ENCODE assay signal across 10 cellular contexts in the genomic region with DNA sequence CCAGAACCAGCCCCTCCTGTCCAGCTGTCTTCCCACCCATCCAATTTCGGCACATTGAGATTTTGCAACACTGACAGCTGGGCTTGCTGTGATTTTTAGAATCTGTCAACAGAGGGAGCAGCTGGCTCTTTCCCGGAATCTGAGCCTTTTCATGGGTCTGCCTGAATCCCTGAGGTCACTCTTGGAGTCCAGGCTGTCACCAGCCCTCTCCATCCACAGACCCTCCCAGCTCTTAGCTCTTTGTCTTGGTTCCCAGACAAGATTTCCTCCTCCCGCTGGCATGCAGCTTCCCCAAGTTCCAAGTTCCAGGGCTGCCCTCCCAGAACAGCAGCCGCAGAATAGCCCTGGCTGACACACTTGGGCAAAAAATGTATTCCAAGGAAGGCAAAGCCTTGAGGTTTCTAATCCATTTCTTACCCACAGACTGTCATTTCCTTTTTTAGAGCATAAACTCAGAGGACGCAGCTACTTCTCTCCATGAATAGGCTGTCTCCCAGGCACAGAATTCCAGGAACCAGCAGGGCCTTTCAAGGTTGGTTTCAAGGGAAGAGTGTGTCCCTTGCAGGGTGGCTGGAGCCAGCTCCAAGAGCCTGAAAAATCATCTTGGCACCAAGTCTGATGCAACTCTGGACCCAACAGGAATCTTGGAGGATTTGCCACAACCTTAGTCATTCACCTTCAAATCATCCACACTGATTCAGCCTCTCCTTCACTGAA. TPM values are rescaled to one million over a fixed set of nuclear protein-coding genes. Genes with fewer than 3 reads are reported as not detected.
DNase-seq lines count a peak whose midpoint lies in the region; ATAC-seq and TF ChIP-seq lines count a peak whose summit lies in the region.
"Had no signal": no experiment of that assay in that cellular context is flagged by ENCODE, and none has a peak within 500 bp of the region (broad histone marks: within the 10 kb centered on the region; RNA-seq: fewer than 3 reads in every experiment).

No MANE protein-coding gene starts in this region.

- no peak overlapping the region for H3K27ac ChIP-seq in 22Rv1
- peak overlapping the region; percentile 46 to 74 for H3K27ac ChIP-seq in breast epithelium

- H3K9me3 Mint-ChIP-seq in HFFc6: no peaks in the 10 kb centered on the region

- H3K4me1 ChIP-seq in breast epithelium: peaks cover 0 to 3% of the 10 kb centered on the region in 2 donors

- DNase-seq in HFFc6: peak; percentile 16
- DNase-seq in breast epithelium (ENCODE audit: low spot score in 2 of 2): peak in 1 of 2 donors; percentile 53
- no peak for DNase-seq in left colon
- DNase-seq in NCI-H526 treated with DMSO at 0.1 percent for 48 hours (lab: John Stamatoyannopoulos, UW): no peak
- DNase-seq in activated T-cell treated with anti-CD3 and anti-CD28 coated beads for 4 hours: no peak
- DNase-seq: SIG-M5 had no signal

- H3K4me1 Mint-ChIP-seq in HFFc6 (ENCODE audit: low read depth): peaks cover 43% of the 10 kb centered on the region
- H3K4me1 Mint-ChIP-seq: memory B cell had no signal

- H3K27me3 Mint-ChIP-seq in HFFc6 (ENCODE audit: insufficient read depth): peaks cover 9% of the 10 kb centered on the region

- no peaks in the 10 kb centered on the region for H3K36me3 ChIP-seq in breast epithelium

- no peaks in the 10 kb centered on the region for H3K36me3 Mint-ChIP-seq in HFFc6 (ENCODE audit: low read depth)
- H3K36me3 Mint-ChIP-seq: memory B cell had no signal

- TF ChIP-seq POLR2A in breast epithelium (IDR thresholded peaks at IDR 0.05): no peak

- TF ChIP-seq CTCF in 22Rv1 (IDR thresholded peaks at IDR 0.05): peak; percentile 58
- peak; percentile 67 for TF ChIP-seq CTCF in HFFc6 (IDR thresholded peaks at IDR 0.05)
- TF ChIP-seq CTCF in breast epithelium (IDR thresholded peaks at IDR 0.05): peak in 1 of 3 donors; percentile 14

- ATAC-seq in left colon: peak; percentile 40
- no peak for ATAC-seq in GM19463 (IDR thresholded peaks at IDR 0.05; ENCODE audit: unreplicated experiment)
- ATAC-seq in GM19023 (IDR thresholded peaks at IDR 0.05; ENCODE audit: unreplicated experiment): no peak

- H3K9me3 ChIP-seq in breast epithelium: no peaks in the 10 kb centered on the region

- H3K27ac Mint-ChIP-seq in HFFc6: no peak overlapping the region
- H3K27ac Mint-ChIP-seq: memory B cell had no signal

- intact Hi-C loops in breast epithelium (cut with DNase I; ENCODE audit: low total_unique reads) (no loop called here), left colon (cut with DNase I, micrococcal nuclease) (no loop called here)

- no peak overlapping the region for H3K4me3 ChIP-seq in breast epithelium

- no peak overlapping the region for H3K4me3 Mint-ChIP-seq in HFFc6
- H3K4me3 Mint-ChIP-seq: memory B cell had no signal

- H3K27me3 ChIP-seq in breast epithelium: no peaks in the 10 kb centered on the region

RNA-seq across cellular contexts. Expression of gene TMEM61, which starts 7.1 kb away (rescaled TPM):
- total RNA-seq in HFFc6 (2021; fragmentation: NEBNext Ultra II Directional; extraction: Animal tissue kit (Norgen Biotek cat#: 25700)): not detected
- 1 to 10 TPM in 2 of 3 donors, under 1 TPM in 1; 0.32 to 8.3 (median 7.5) TPM for total RNA-seq in breast epithelium
- total RNA-seq in left colon: 10 to 100 TPM; 12.2 to 19.8 TPM

RNA-seq across cellular contexts. Expression of gene BSND, which starts 25.4 kb away (rescaled TPM):
- total RNA-seq in HFFc6 (2021; fragmentation: NEBNext Ultra II Directional; extraction: Animal tissue kit (Norgen Biotek cat#: 25700)): not detected
- total RNA-seq in breast epithelium (under 1 TPM in 2 of 3 donors, not detected in 1; under 0.01 to 0.15 TPM), left colon (not detected)
